Comparison of ENCODE assay signal across 1 cellular context in the genomic region with DNA sequence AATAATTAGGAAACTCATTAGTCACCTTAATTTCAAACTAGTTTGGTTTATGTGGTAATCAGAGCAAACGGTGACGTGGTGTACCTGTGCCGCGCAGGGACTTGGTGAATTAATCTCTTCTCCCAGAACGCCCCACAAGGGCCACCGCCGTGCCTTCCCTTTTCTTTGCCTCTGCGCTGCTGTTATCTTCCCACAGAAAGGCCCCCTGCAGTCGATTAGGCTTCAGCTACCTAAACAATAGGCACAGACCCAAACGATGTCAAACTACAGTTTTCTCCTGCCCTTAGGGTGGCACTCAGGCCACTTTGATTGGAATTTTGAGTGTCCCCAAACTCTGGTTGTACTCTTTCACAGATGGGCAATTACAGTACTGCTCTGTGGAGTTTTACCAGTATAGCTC.
TF ChIP-seq lines count a peak whose summit lies in the region.

No MANE protein-coding gene starts in this region.

TF ChIP-seq in HEK293, 187 proteins besides CTCF, POLR2A, EP300 and RAD21 (continued from another document):
- TF ChIP-seq, protein P1, sequence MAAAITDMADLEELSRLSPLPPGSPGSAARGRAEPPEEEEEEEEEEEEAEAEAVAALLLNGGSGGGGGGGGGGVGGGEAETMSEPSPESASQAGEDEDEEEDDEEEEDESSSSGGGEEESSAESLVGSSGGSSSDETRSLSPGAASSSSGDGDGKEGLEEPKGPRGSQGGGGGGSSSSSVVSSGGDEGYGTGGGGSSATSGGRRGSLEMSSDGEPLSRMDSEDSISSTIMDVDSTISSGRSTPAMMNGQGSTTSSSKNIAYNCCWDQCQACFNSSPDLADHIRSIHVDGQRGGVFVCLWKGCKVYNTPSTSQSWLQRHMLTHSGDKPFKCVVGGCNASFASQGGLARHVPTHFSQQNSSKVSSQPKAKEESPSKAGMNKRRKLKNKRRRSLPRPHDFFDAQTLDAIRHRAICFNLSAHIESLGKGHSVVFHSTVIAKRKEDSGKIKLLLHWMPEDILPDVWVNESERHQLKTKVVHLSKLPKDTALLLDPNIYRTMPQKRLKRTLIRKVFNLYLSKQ (tag by site-specific recombination; IDR thresholded peaks at IDR 0.05; ENCODE audit: borderline replicate concordance) = no peak
